Comparison of ENCODE assay signal across 12 cellular contexts in the genomic region with DNA sequence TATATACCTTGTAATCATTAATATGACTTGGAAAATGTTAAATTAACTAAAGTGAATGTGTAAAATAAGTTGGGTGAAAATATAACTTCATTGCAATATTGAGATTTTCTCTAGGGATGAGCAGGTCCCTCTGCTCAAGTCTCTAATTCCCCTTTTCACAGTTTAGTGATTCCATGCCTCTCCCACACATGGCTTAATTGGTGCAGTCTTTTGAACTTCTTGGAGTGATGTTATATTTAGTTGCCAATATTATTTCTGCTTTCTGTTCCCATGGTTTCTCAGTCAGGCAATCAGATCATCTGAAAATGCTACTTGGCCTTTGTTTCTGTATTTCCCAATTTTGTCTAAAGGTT.
DNase-seq lines count a peak whose midpoint lies in the region; ATAC-seq lines count a peak whose summit lies in the region.
"Had no signal": no experiment of that assay in that cellular context is flagged by ENCODE, and none has a peak within 500 bp of the region (broad histone marks: within the 10 kb centered on the region; RNA-seq: fewer than 3 reads in every experiment).

No MANE protein-coding gene starts in this region.

- H3K27me3 ChIP-seq in GM23248 (replicated peaks; ENCODE audit: insufficient read depth), result no peaks in the 10 kb centered on the region
- H3K27me3 ChIP-seq: gastroesophageal sphincter had no signal

- no peaks in the 10 kb centered on the region for H3K36me3 ChIP-seq in GM23248 (ENCODE audit: low read depth)
- H3K36me3 ChIP-seq: gastroesophageal sphincter had no signal

- in situ Hi-C loops in GM23248 (cut with MboI), result no loop called here

- peak; percentile 20 for ATAC-seq in GM18858 (IDR thresholded peaks at IDR 0.05; ENCODE audit: unreplicated experiment)
- peak; percentile 33 for ATAC-seq in HG03457 (IDR thresholded peaks at IDR 0.05; ENCODE audit: unreplicated experiment)
- ATAC-seq: activated T-cell treated with anti-CD3 and anti-CD28 coated beads, Interleukin-2, amount 50 U/mL, for 4 hours; gastroesophageal sphincter; T-helper 17 cell had no signal

- no peaks in the 10 kb centered on the region for H3K79me2 ChIP-seq in GM23248 (ENCODE audit: insufficient read depth)

- peak overlapping the region; percentile 1; the same call in 1 of the 2 replicates for H3K4me3 ChIP-seq in GM23248
- H3K4me3 ChIP-seq: gastroesophageal sphincter had no signal

- H3K9ac ChIP-seq in GM23248, result no peak overlapping the region

- H3F3A ChIP-seq in GM23248 (ENCODE audit: insufficient read depth), result peaks cover 18% of the 10 kb centered on the region; the same call in 1 of the 2 replicates

- peak overlapping the region; percentile 45 for H3K4me2 ChIP-seq in GM23248 (ENCODE audit: unreplicated experiment)

- 0 out of 2 replicates have a peak overlapping the region, but pooled peaks have one; percentile 13 for H3K27ac ChIP-seq in GM23248
- H3K27ac ChIP-seq: gastroesophageal sphincter had no signal

- peak overlapping the region; percentile 25; the same call in 1 of the 2 replicates for H2AFZ ChIP-seq in GM23248

- no peaks in the 10 kb centered on the region for H3K9me2 ChIP-seq in GM23248 (ENCODE audit: insufficient read depth)

- H3K4me1 ChIP-seq in GM23248 (ENCODE audit: insufficient read depth), result peaks cover 40% of the 10 kb centered on the region

- no peak for DNase-seq in GM23248
- DNase-seq in glomerular visceral epithelial cell (ENCODE audit: extremely low spot score), result peak; percentile 46
- DNase-seq in HuH-7.5 (ENCODE audit: low spot score), result no peak
- no peak for DNase-seq in activated gamma-delta T cell (lab: John Stamatoyannopoulos, UW)
- DNase-seq in Ammon's horn (ENCODE audit: low spot score), result no peak
- DNase-seq in stimulated activated CD4-positive, alpha-beta T cell treated with anti-CD3 and anti-CD28 coated beads, Interleukin-4, amount 100 ng/mL, for 4 hours, result no peak
- DNase-seq: activated T-cell treated with anti-CD3 and anti-CD28 coated beads, Interleukin-2, amount 50 U/mL, for 4 hours; NCI-H748 treated with DMSO at 0.1 percent for 48 hours; T-helper 17 cell had no signal

- no peaks in the 10 kb centered on the region for H4K20me1 ChIP-seq in GM23248 (ENCODE audit: insufficient read depth)

- H3K9me3 ChIP-seq in GM23248 (ENCODE audit: low read depth), result no peaks in the 10 kb centered on the region
